11 cellular contexts compared by ENCODE assay signal in genomic region chr7:55977831-55978230, GRCh38. TPM values are rescaled to one million over a fixed set of nuclear protein-coding genes. Genes with fewer than 3 reads are reported as not detected.
DNase-seq lines count a peak whose midpoint lies in the region; ATAC-seq, FAIRE-seq and TF ChIP-seq lines count a peak whose summit lies in the region.
"Had no signal": no experiment of that assay in that cellular context is flagged by ENCODE, and none has a peak within 500 bp of the region (broad histone marks: within the 10 kb centered on the region; RNA-seq: fewer than 3 reads in every experiment).

No MANE protein-coding gene starts in this region.

- FAIRE-seq in A549 (lab: Jason Lieb, UNC) (no peak), HTR-8/SVneo (lab: Jason Lieb, UNC) (peak; percentile 63)
- FAIRE-seq: GM12891 had no signal

- peaks cover 7% of the 10 kb centered on the region; the same call in 2 of the 3 replicates for H3K4me1 ChIP-seq in A549
- H3K4me1 ChIP-seq in RWPE2 (ENCODE audit: insufficient read depth, poor library complexity, severe bottlenecking): peaks cover 14% of the 10 kb centered on the region
- peaks cover 0 to 4% of the 10 kb centered on the region in 2 donors for H3K4me1 ChIP-seq in left lung

- DNase-seq in A549 (ENCODE audit: low read depth in 1 of 2, low spot score in 1 of 2): peak in 1 of 2 experiments; percentile 18
- peak; percentile 79 for DNase-seq in HTR-8/SVneo (ENCODE audit: insufficient read length, low spot score)
- DNase-seq in RWPE2 (ENCODE audit: low spot score): no peak
- peak; percentile 87 for DNase-seq in glomerular visceral epithelial cell (ENCODE audit: extremely low spot score)
- no peak for DNase-seq in left lung
- DNase-seq: NCI-H1417 treated with DMSO at 0.1 percent for 48 hours had no signal

- ATAC-seq in A549 (peak in 1 of 2 experiments; percentile 35; a peak in 2 of 6 replicates), RWPE2 (ENCODE audit: low read depth) (peak; percentile 91), GM21737 (IDR thresholded peaks at IDR 0.05; ENCODE audit: unreplicated experiment) (no peak), left lung (no peak), HG03520 (IDR thresholded peaks at IDR 0.05; ENCODE audit: unreplicated experiment) (no peak), GM19351 (IDR thresholded peaks at IDR 0.05; ENCODE audit: unreplicated experiment) (no peak)

- TF ChIP-seq POLR2A in A549 (IDR thresholded peaks at IDR 0.05; ENCODE audit: low read length): no peak

- WGBS in A549 (ENCODE audit: missing lambda C conversion rate): 68% methylated on average over 4 of the region's 4 CpGs

- POLR2A ChIA-PET in A549 (lab: Yijun Ruan, JAX): interaction anchor here (1.0 to 1.9 kb wide), 2 partner anchors 13 to 73 kb away, joined by 4 to 11 read pairs; partner anchors contain the start of genes CCT6A, NIPSNAP2 and PSPH

- no peak overlapping the region for H3K27ac ChIP-seq in A549
- H3K27ac ChIP-seq in RWPE2 (ENCODE audit: poor library complexity, severe bottlenecking): peak overlapping the region; percentile 43
- H3K27ac ChIP-seq in left lung: peak overlapping the region in 1 of 2 donors; percentile 2
- H3K27ac ChIP-seq: BLaER1 had no signal

- H3K4me2 ChIP-seq in A549: 0 out of 3 replicates have a peak overlapping the region, but pooled peaks have one; percentile 15
- H3K4me2 ChIP-seq: BLaER1 had no signal

- CTCF ChIA-PET in A549 (lab: Yijun Ruan, JAX): interaction anchor here (0.9 to 1.5 kb wide), 2 partner anchors 14 to 97 kb away, joined by 3 to 8 read pairs; partner anchors contain the start of gene NIPSNAP2

- H3K4me3 ChIP-seq in A549 (no peak overlapping the region), RWPE2 (ENCODE audit: severe bottlenecking) (no peak overlapping the region), left lung (no peak overlapping the region)
- H3K4me3 ChIP-seq: BLaER1 had no signal

- H3K9me3 ChIP-seq in A549 (no peaks in the 10 kb centered on the region), RWPE2 (ENCODE audit: severe bottlenecking) (no peaks in the 10 kb centered on the region), left lung (no peaks in the 10 kb centered on the region)

- H3K36me3 ChIP-seq in RWPE2 (ENCODE audit: low read depth) (peaks cover 70% of the 10 kb centered on the region), left lung (peaks cover 0 to 45% of the 10 kb centered on the region in 2 donors)

- no peak for TF ChIP-seq RAD21 in A549 (conservative IDR thresholded peaks at IDR 0.05 in 1 of 2, IDR thresholded peaks at IDR 0.05 in 1 of 2)

- no peak for TF ChIP-seq EP300 in A549 (IDR thresholded peaks at IDR 0.05)

- intact Hi-C loops in left lung (cut with DNase I): no loop called here

- H3K27me3 ChIP-seq in RWPE2 (ENCODE audit: insufficient read depth, poor library complexity, severe bottlenecking) (no peaks in the 10 kb centered on the region), left lung (no peaks in the 10 kb centered on the region)
- H3K27me3 ChIP-seq: BLaER1 had no signal

- TF ChIP-seq CTCF in A549 (IDR thresholded peaks at IDR 0.05) (no peak), RWPE2 (IDR thresholded peaks at IDR 0.05; ENCODE audit: poor library complexity, severe bottlenecking) (no peak), left lung (IDR thresholded peaks at IDR 0.05) (no peak)

TF ChIP-seq in A549, 52 proteins besides CTCF, POLR2A, EP300 and RAD21:
- TF ChIP-seq HOXB5 (CRISPR knock-in tag; IDR thresholded peaks at IDR 0.05) (no peak), CHD2 (IDR thresholded peaks at IDR 0.05; ENCODE audit: low read length, partially characterized antibody) (no peak), PHF8 (IDR thresholded peaks at IDR 0.05; ENCODE audit: borderline replicate concordance, low read depth) (no peak), MAZ (IDR thresholded peaks at IDR 0.05; ENCODE audit: borderline replicate concordance, low read depth, low read length) (no peak), TP53 (CRISPR knock-in tag; IDR thresholded peaks at IDR 0.05) (no peak), KDM1A (IDR thresholded peaks at IDR 0.05; ENCODE audit: low read depth) (no peak), RFX5 (IDR thresholded peaks at IDR 0.05) (no peak), NFE2L2 (conservative IDR thresholded peaks at IDR 0.05; ENCODE audit: low read length) (no peak), BHLHE40 (IDR thresholded peaks at IDR 0.05; ENCODE audit: low read depth, low read length) (no peak), HES2 (IDR thresholded peaks at IDR 0.05) (no peak), ZFP36 (IDR thresholded peaks at IDR 0.05; ENCODE audit: borderline replicate concordance, partially characterized antibody) (no peak), JUNB (IDR thresholded peaks at IDR 0.05) (no peak), JUN (IDR thresholded peaks at IDR 0.05) (no peak), SMC3 (IDR thresholded peaks at IDR 0.05) (no peak)
- TF ChIP-seq, protein P1, sequence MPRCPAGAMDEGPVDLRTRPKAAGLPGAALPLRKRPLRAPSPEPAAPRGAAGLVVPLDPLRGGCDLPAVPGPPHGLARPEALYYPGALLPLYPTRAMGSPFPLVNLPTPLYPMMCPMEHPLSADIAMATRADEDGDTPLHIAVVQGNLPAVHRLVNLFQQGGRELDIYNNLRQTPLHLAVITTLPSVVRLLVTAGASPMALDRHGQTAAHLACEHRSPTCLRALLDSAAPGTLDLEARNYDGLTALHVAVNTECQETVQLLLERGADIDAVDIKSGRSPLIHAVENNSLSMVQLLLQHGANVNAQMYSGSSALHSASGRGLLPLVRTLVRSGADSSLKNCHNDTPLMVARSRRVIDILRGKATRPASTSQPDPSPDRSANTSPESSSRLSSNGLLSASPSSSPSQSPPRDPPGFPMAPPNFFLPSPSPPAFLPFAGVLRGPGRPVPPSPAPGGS (IDR thresholded peaks at IDR 0.05): no peak

RNA-seq across cellular contexts. Expression of gene NIPSNAP2, which starts 13.4 kb away (rescaled TPM):
- 96.2 and 135 TPM in 2 replicates for polyA plus RNA-seq in A549 (2011; rRNA removed)
- polyA plus RNA-seq in A549 (2012; cell fraction: cytosol; rRNA removed): 32.4 and 34.8 TPM in 2 replicates
- 10.9 and 15.3 TPM in 2 replicates for polyA plus RNA-seq in A549 (2012; cell fraction: nucleus; rRNA removed)
- 47.5 to 50.2 TPM (median 48.2 TPM) in 3 replicates for polyA plus RNA-seq in A549 (2017; fragmentation: RNase III; extraction: RNeasy Plus Mini Kit Qiagen cat#74134 plus additional on column Dnase treatment)
- 31.2 and 32.5 TPM in 2 replicates for polyA minus RNA-seq in A549 (2011; rRNA and poly(A)+ RNA removed)
- 10 to 100 TPM; 52.4 to 55.1 TPM for total RNA-seq in left lung

RNA-seq across cellular contexts. Expression of gene MRPS17, which starts 26.2 kb away (rescaled TPM):
- 33.0 and 36.3 TPM in 2 replicates for polyA plus RNA-seq in A549 (2011; rRNA removed)
- polyA plus RNA-seq in A549 (2012; cell fraction: cytosol; rRNA removed): 16.3 and 16.9 TPM in 2 replicates
- 4.8 and 7.2 TPM in 2 replicates for polyA plus RNA-seq in A549 (2012; cell fraction: nucleus; rRNA removed)
- polyA plus RNA-seq in A549 (2017; fragmentation: RNase III; extraction: RNeasy Plus Mini Kit Qiagen cat#74134 plus additional on column Dnase treatment): 28.7 to 30.8 TPM (median 29.1 TPM) in 3 replicates
- polyA minus RNA-seq in A549 (2011; rRNA and poly(A)+ RNA removed): 8.2 and 9.9 TPM in 2 replicates
- 10 to 100 TPM in 1 of 2 donors, 1 to 10 TPM in 1; 9.8 to 14.8 TPM for total RNA-seq in left lung

Comparison
In these comparisons a context has a peak if more than half of its experiments do, and no peak if none do; other contexts are left out.
1. DNase-seq: peak in HTR-8/SVneo (single experiment) and glomerular visceral epithelial cell (single experiment); none in RWPE2 (single experiment) and left lung (0 of 2).